Comparison of ENCODE assay signal across 14 cellular contexts in the genomic region with DNA sequence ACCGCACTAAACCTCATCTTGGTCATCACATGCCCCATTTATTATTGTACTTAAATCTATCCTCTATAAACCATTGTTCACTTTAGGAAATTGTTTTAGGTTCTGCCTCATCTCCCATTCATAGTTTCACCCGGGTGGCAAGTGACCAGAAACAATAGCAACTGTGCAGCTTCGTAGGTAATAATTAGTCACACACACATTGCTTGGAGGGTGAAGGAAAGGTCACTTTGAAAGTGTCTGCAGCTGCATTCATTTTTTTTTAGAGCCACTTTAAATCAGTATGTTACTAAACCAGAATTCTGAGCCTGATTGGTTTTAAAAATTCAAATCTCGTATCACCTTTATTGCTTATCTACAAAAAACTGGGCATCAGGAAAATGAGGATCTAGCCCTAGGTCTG.
DNase-seq lines count a peak whose midpoint lies in the region; ATAC-seq, FAIRE-seq and TF ChIP-seq lines count a peak whose summit lies in the region.
"Had no signal": no experiment of that assay in that cellular context is flagged by ENCODE, and none has a peak within 500 bp of the region (broad histone marks: within the 10 kb centered on the region; RNA-seq: fewer than 3 reads in every experiment).

No MANE protein-coding gene starts in this region.

- TF ChIP-seq CTCF in pancreas (IDR thresholded peaks at IDR 0.05), result no peak

- CTCF ChIA-PET in activated CD4-positive, alpha-beta T cell treated with anti-CD3 and anti-CD28 coated beads, Interleukin-2, amount 10 ng/mL, durations not matched to agents 7 days and 5 days (lab: Charles Lee), result no interaction called here

- DNase-seq in NCI-H1417 (lab: John Stamatoyannopoulos, UW) (peak in 2 of 3 experiments; percentile 40 to 83), dermis blood vessel endothelial cell (peak; percentile 95), pancreas (no peak), NCI-H2196 treated with DMSO at 0.1 percent for 48 hours (lab: John Stamatoyannopoulos, UW; ENCODE audit: unreplicated experiment) (no peak), SHP77 (lab: John Stamatoyannopoulos, UW) (no peak)
- no peak for DNase-seq in naive thymus-derived CD8-positive, alpha-beta T cell
- DNase-seq in activated CD4-positive, alpha-beta T cell treated with anti-CD3 and anti-CD28 coated beads, Interleukin-2, amount 10 ng/mL, durations not matched to agents 7 days and 5 days, result no peak
- DNase-seq: mesenchymal stem cell, MV-4-11, NCI-H510A treated with DMSO at 0.1 percent for 48 hours, T1000 had no signal

- WGBS in pancreas, 2 donors, result 60 to 67% methylated on average over 4 of the region's 4 CpGs

- H3K36me3 Mint-ChIP-seq in naive thymus-derived CD8-positive, alpha-beta T cell, result no peaks in the 10 kb centered on the region
- no peaks in the 10 kb centered on the region for H3K36me3 Mint-ChIP-seq in activated CD4-positive, alpha-beta T cell treated with anti-CD3 and anti-CD28 coated beads, Interleukin-2, amount 10 ng/mL, durations not matched to agents 7 days and 5 days (ENCODE audit: low read depth)

- no peaks in the 10 kb centered on the region for H3K9me3 ChIP-seq in pancreas
- H3K9me3 ChIP-seq: body of pancreas, HAP-1 had no signal

- H3K4me1 ChIP-seq in pancreas, result peaks cover 0 to 6% (median 0%) of the 10 kb centered on the region in 3 donors
- H3K4me1 ChIP-seq: body of pancreas had no signal

- H3K4me3 ChIP-seq in pancreas, result no peak overlapping the region
- H3K4me3 ChIP-seq: body of pancreas, HAP-1 had no signal

- no peak overlapping the region for H3K27ac Mint-ChIP-seq in naive thymus-derived CD8-positive, alpha-beta T cell
- no peak overlapping the region for H3K27ac Mint-ChIP-seq in activated CD4-positive, alpha-beta T cell treated with anti-CD3 and anti-CD28 coated beads, Interleukin-2, amount 10 ng/mL, durations not matched to agents 7 days and 5 days

- H3K27me3 Mint-ChIP-seq in naive thymus-derived CD8-positive, alpha-beta T cell, result peaks cover 2 to 17% (median 2%) of the 10 kb centered on the region in 5 donors
- peaks cover 2% of the 10 kb centered on the region for H3K27me3 Mint-ChIP-seq in activated CD4-positive, alpha-beta T cell treated with anti-CD3 and anti-CD28 coated beads, Interleukin-2, amount 10 ng/mL, durations not matched to agents 7 days and 5 days

- POLR2A ChIA-PET in naive thymus-derived CD8-positive, alpha-beta T cell (lab: Charles Lee), result no interaction called here
- POLR2A ChIA-PET in activated CD4-positive, alpha-beta T cell treated with anti-CD3 and anti-CD28 coated beads, Interleukin-2, amount 10 ng/mL, durations not matched to agents 7 days and 5 days (lab: Charles Lee), result no interaction called here

- FAIRE-seq in pancreas (lab: Jason Lieb, UNC), result no peak

- intact Hi-C loops in pancreas (cut with DNase I), result no loop called here

- no peak overlapping the region for H3K27ac ChIP-seq in pancreas

- ATAC-seq in GM19463 (IDR thresholded peaks at IDR 0.05; ENCODE audit: unreplicated experiment) (peak; percentile 81), pancreas (peak in 3 of 4 donors; percentile 35 to 65 (median 61))
- no peak for ATAC-seq in naive thymus-derived CD8-positive, alpha-beta T cell
- ATAC-seq: body of pancreas had no signal

- peaks cover 0 to 3% (median 0%) of the 10 kb centered on the region in 9 donors for H3K9me3 Mint-ChIP-seq in naive thymus-derived CD8-positive, alpha-beta T cell
- no peaks in the 10 kb centered on the region for H3K9me3 Mint-ChIP-seq in activated CD4-positive, alpha-beta T cell treated with anti-CD3 and anti-CD28 coated beads, Interleukin-2, amount 10 ng/mL, durations not matched to agents 7 days and 5 days

- H3K4me1 Mint-ChIP-seq in naive thymus-derived CD8-positive, alpha-beta T cell, result no peaks in the 10 kb centered on the region
- no peaks in the 10 kb centered on the region for H3K4me1 Mint-ChIP-seq in activated CD4-positive, alpha-beta T cell treated with anti-CD3 and anti-CD28 coated beads, Interleukin-2, amount 10 ng/mL, durations not matched to agents 7 days and 5 days

- no peaks in the 10 kb centered on the region for H3K27me3 ChIP-seq in pancreas
- H3K27me3 ChIP-seq: body of pancreas had no signal

- no peaks in the 10 kb centered on the region for H3K36me3 ChIP-seq in pancreas
- H3K36me3 ChIP-seq: HAP-1 had no signal

- H3K4me3 Mint-ChIP-seq in naive thymus-derived CD8-positive, alpha-beta T cell, result no peak overlapping the region
- no peak overlapping the region for H3K4me3 Mint-ChIP-seq in activated CD4-positive, alpha-beta T cell treated with anti-CD3 and anti-CD28 coated beads, Interleukin-2, amount 10 ng/mL, durations not matched to agents 7 days and 5 days

Comparison
In these comparisons a context has a peak if more than half of its experiments do, and no peak if none do; other contexts are left out.
1. ATAC-seq: peak in GM19463 (single experiment) and pancreas (3 of 4); none in naive thymus-derived CD8-positive, alpha-beta T cell (0 of 2).
2. DNase-seq: peak in NCI-H1417 (2 of 3) and dermis blood vessel endothelial cell (single experiment); none in pancreas (0 of 6), NCI-H2196 treated with DMSO at 0.1 percent for 48 hours (single experiment), naive thymus-derived CD8-positive, alpha-beta T cell (0 of 10), activated CD4-positive, alpha-beta T cell treated with anti-CD3 and anti-CD28 coated beads, Interleukin-2, amount 10 ng/mL, durations not matched to agents 7 days and 5 days (single experiment) and SHP77 (0 of 2).